ENCODE assay signal across 28 cellular contexts in the genomic region with DNA sequence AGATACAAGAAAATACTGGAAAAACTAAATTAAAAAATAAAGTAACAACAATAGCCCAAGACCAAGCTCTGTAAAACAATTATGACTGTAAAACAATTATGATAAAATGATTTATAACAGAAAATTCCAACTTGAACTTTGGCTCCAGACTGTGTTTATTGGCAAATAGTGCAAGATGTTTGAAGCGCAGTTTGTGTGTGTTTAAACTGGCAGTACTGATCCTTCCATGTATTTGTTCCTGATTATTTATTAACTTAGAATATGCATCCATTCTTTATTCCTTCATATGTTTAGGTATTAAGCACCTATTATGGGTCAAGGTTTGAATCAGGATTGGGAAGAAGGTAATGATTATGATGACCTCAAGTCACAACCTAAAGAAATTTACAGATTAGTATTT.
"Had no signal": no experiment of that assay in that cellular context is flagged by ENCODE, and none has a peak within 500 bp of the region (broad histone marks: within the 10 kb centered on the region; RNA-seq: fewer than 3 reads in every experiment).

No MANE protein-coding gene starts in this region.

- DNase-seq: colonic mucosa; cortex of kidney; effector CD8-positive, alpha-beta T cell; effector memory CD8-positive, alpha-beta T cell; endodermal cell; erythroblast; esophagus squamous epithelium; foreskin fibroblast; foreskin melanocyte; gastrocnemius medialis; glutamatergic neuron; head of caudate nucleus; heart right ventricle; hippocampal formation; immature natural killer cell; left cardiac atrium; left ventricle myocardium inferior; lower lobe of right lung; mesenchymal stem cell; mucosa of descending colon; naive B cell; naive thymus-derived CD8-positive, alpha-beta T cell had no signal

- H3K27me3 ChIP-seq: colonic mucosa, esophagus squamous epithelium, gastrocnemius medialis, heart right ventricle had no signal

- FAIRE-seq: endometrium, keratinocyte had no signal

- H3K27me3 Mint-ChIP-seq: dendritic cell treated with granulocyte-macrophage colony-stimulating factor and Interleukin-4, amounts not matched to agents 40 ng/mL and 50 ng/mL, for 4 days; naive B cell; naive thymus-derived CD8-positive, alpha-beta T cell had no signal

- ATAC-seq: effector memory CD8-positive, alpha-beta T cell; esophagus mucosa; gastrocnemius medialis; heart right ventricle; left cardiac atrium; lower lobe of right lung; mucosa of descending colon; naive thymus-derived CD8-positive, alpha-beta T cell had no signal

- H3K4me3 ChIP-seq: colonic mucosa, esophagus squamous epithelium, gastrocnemius medialis, heart right ventricle, left ventricle myocardium inferior, lower lobe of right lung, mucosa of descending colon had no signal

- H3K4me3 Mint-ChIP-seq: dendritic cell treated with granulocyte-macrophage colony-stimulating factor and Interleukin-4, amounts not matched to agents 40 ng/mL and 50 ng/mL, for 4 days; effector memory CD8-positive, alpha-beta T cell; endodermal cell; immature natural killer cell; mesothelial cell of epicardium; naive B cell; naive thymus-derived CD8-positive, alpha-beta T cell had no signal

- H3K9me3 ChIP-seq: colonic mucosa, gastrocnemius medialis had no signal

- H3K36me3 ChIP-seq: colonic mucosa, esophagus squamous epithelium, left ventricle myocardium inferior, lower lobe of right lung had no signal

- H3K4me1 Mint-ChIP-seq: endodermal cell; immature natural killer cell; mesothelial cell of epicardium; naive B cell; naive thymus-derived CD8-positive, alpha-beta T cell had no signal

- H3K4me1 ChIP-seq: colonic mucosa, esophagus squamous epithelium, gastrocnemius medialis, heart right ventricle, left ventricle myocardium inferior, lower lobe of right lung had no signal

- H3K27ac Mint-ChIP-seq: dendritic cell treated with granulocyte-macrophage colony-stimulating factor and Interleukin-4, amounts not matched to agents 40 ng/mL and 50 ng/mL, for 4 days; effector memory CD8-positive, alpha-beta T cell; endodermal cell; immature natural killer cell; mesothelial cell of epicardium; naive B cell; naive thymus-derived CD8-positive, alpha-beta T cell had no signal

- H3K27ac ChIP-seq: colonic mucosa, epithelial cell of prostate, esophagus squamous epithelium, gastrocnemius medialis, heart right ventricle, left ventricle myocardium inferior, lower lobe of right lung had no signal
